Comparison of ENCODE assay signal across 8 cellular contexts in genomic region chr20:58652606-58653303, GRCh38. TPM values are rescaled to one million over a fixed set of nuclear protein-coding genes. Genes with fewer than 3 reads are reported as not detected.
DNase-seq lines count a peak whose midpoint lies in the region; ATAC-seq and TF ChIP-seq lines count a peak whose summit lies in the region.

No MANE protein-coding gene starts in this region.

- CTCF ChIA-PET in CD8-positive, alpha-beta memory T cell (lab: Charles Lee): interaction anchor here (1.9 to 3.1 kb wide), 3 partner anchors 41 to 415 kb away, joined by 5 to 22 read pairs (median 7); partner anchors contain the start of genes ATP5F1E and NPEPL1
- CTCF ChIA-PET in HCT116 (lab: Charles Lee): interaction anchor here (2.9 kb wide), 1 partner anchor 171 kb away, joined by 20 read pairs; no protein-coding TSS in a partner anchor

- H2AFZ ChIP-seq in HCT116 (ENCODE audit: low read depth, low read length, poor library complexity, severe bottlenecking): no peak overlapping the region

- 5 to 8% methylated on average over 12 of the region's 12 CpGs for WGBS in esophagus, 2 donors

- no peaks in the 10 kb centered on the region for H3K9me3 Mint-ChIP-seq in CD8-positive, alpha-beta memory T cell

- H3K9me3 ChIP-seq in CD8-positive, alpha-beta memory T cell (ENCODE audit: low read length): no peaks in the 10 kb centered on the region
- H3K9me3 ChIP-seq in HCT116 (ENCODE audit: control insufficient read depth in 1 of 2, insufficient read depth in 1 of 2, low read depth in 1 of 2, low read length in 2 of 2) (no peaks in the 10 kb centered on the region), SJCRH30 (replicated peaks) (no peaks in the 10 kb centered on the region), esophagus (ENCODE audit: control insufficient read depth in 2 of 2, insufficient read depth in 1 of 2, low read depth in 1 of 2, low read length in 1 of 2) (no peaks in the 10 kb centered on the region), gastrocnemius medialis (no peaks in the 10 kb centered on the region)

- RAD21 ChIA-PET in HCT116 (lab: Charles Lee; ENCODE audit: low non-redundant PET in 1 of 2, low total read pairs in 2 of 2, uncharacterized antibody in 2 of 2, unreplicated experiment in 2 of 2): interaction anchor here in 1 of 2 experiments (0.7 to 1.3 kb wide), 2 partner anchors 22 to 171 kb away, joined by 3 read pairs; no protein-coding TSS in a partner anchor

- H3K27ac ChIP-seq in CD8-positive, alpha-beta memory T cell (ENCODE audit: low read depth, low read length): peak overlapping the region; percentile 97
- peak overlapping the region; percentile 77; the same call in 1 of the 2 replicates for H3K27ac ChIP-seq in HCT116 (ENCODE audit: low read depth, low read length)
- peak overlapping the region; percentile 73 for H3K27ac ChIP-seq in SJCRH30
- peak overlapping the region; percentile 92 to 99 for H3K27ac ChIP-seq in esophagus (ENCODE audit: low read depth in 2 of 2, low read length in 1 of 2)
- peak overlapping the region; percentile 85 to 98 (median 97) for H3K27ac ChIP-seq in gastrocnemius medialis

- ATAC-seq in HCT116 (no peak), gastrocnemius medialis (no peak)

- peaks cover 49% of the 10 kb centered on the region for H3K4me1 ChIP-seq in CD8-positive, alpha-beta memory T cell (ENCODE audit: insufficient read depth, low read length)
- H3K4me1 ChIP-seq in HCT116 (ENCODE audit: control insufficient read depth in 1 of 2, insufficient read depth in 2 of 2, low read length in 2 of 2): peaks cover 3 to 12% of the 10 kb centered on the region in 2 experiments; a peak in 3 of 4 replicates
- no peaks in the 10 kb centered on the region; the same call in none of the 2 replicates for H3K4me1 ChIP-seq in SJCRH30
- no peaks in the 10 kb centered on the region for H3K4me1 ChIP-seq in esophagus (ENCODE audit: control insufficient read depth in 2 of 2, insufficient read depth in 2 of 2, low read length in 1 of 2)
- H3K4me1 ChIP-seq in gastrocnemius medialis: peaks cover 43 to 47% of the 10 kb centered on the region in 2 donors

- DNase-seq in CD8-positive, alpha-beta memory T cell: no peak
- DNase-seq in HCT116 (ENCODE audit: low read depth, low spot score): no peak
- no peak for DNase-seq in SJCRH30
- no peak for DNase-seq in gastrocnemius medialis
- no peak for DNase-seq in ecto neural progenitor cell (ENCODE audit: low spot score)
- DNase-seq in AG08395 (ENCODE audit: low spot score): no peak
- no peak for DNase-seq in NCI-H524 (lab: John Stamatoyannopoulos, UW)

- 0 out of 2 replicates have a peak, but pooled peaks cover 3% of the 10 kb centered on the region for H4K20me1 ChIP-seq in HCT116 (ENCODE audit: insufficient read depth)

- TF ChIP-seq POLR2A in HCT116 (IDR thresholded peaks at IDR 0.05; ENCODE audit: borderline replicate concordance, extremely low read depth, insufficient read depth, insufficient read length): no peak
- no peak for TF ChIP-seq POLR2A in gastrocnemius medialis (IDR thresholded peaks at IDR 0.05)

- POLR2A ChIA-PET in CD8-positive, alpha-beta memory T cell (lab: Charles Lee): interaction anchor here (0.6 to 2.0 kb wide), 14 partner anchors 8 to 1267 kb away, joined by 3 to 15 read pairs (median 4); partner anchors contain the start of genes NPEPL1, VAPB and ZBP1
- POLR2A ChIA-PET in HCT116 (lab: Charles Lee): no interaction called here

- peaks cover 41 to 62% (median 58%) of the 10 kb centered on the region in 3 donors for H3K4me1 Mint-ChIP-seq in CD8-positive, alpha-beta memory T cell

- H3K27ac Mint-ChIP-seq in CD8-positive, alpha-beta memory T cell: peak overlapping the region; percentile 98 to 100 (median 100)

- in situ Hi-C loops in gastrocnemius medialis (cut with MboI; ENCODE audit: low sequenced_read_pairs in 4 of 4): loop anchor here in 1 of 4 donors (25.0 kb wide), 1 partner anchor 1290 kb away; the partner anchor contains the start of gene RAE1

- peaks cover 0 to 32% (median 1%) of the 10 kb centered on the region in 3 donors for H3K36me3 Mint-ChIP-seq in CD8-positive, alpha-beta memory T cell

- peak overlapping the region; percentile 93 to 100 (median 98) for H3K4me3 Mint-ChIP-seq in CD8-positive, alpha-beta memory T cell

- intact Hi-C loops in HCT116 (cut with micrococcal nuclease): loop anchor here (5.0 to 10.0 kb wide), 3 partner anchors 170 to 402 kb away; no protein-coding TSS in a partner anchor
- intact Hi-C loops in gastrocnemius medialis (cut with DNase I; ENCODE audit: low total_unique reads): loop anchor here (5.0 to 10.0 kb wide), 4 partner anchors 202 to 380 kb away; partner anchors contain the start of genes ATP5F1E, GNAS, GNAS-AS1 and NELFCD

- H3K4me3 ChIP-seq in CD8-positive, alpha-beta memory T cell (ENCODE audit: low read length): peak overlapping the region; percentile 95
- peak overlapping the region; percentile 95 to 100 for H3K4me3 ChIP-seq in HCT116 (replicated peaks in 1 of 2; ENCODE audit: low read depth in 1 of 2, low read length in 2 of 2)
- H3K4me3 ChIP-seq in SJCRH30: peak overlapping the region; percentile 92
- H3K4me3 ChIP-seq in esophagus (ENCODE audit: low read depth in 1 of 2, low read length in 2 of 2): peak overlapping the region; percentile 84 to 91
- peak overlapping the region; percentile 90 to 99 (median 98) for H3K4me3 ChIP-seq in gastrocnemius medialis

- H3K27me3 ChIP-seq in CD8-positive, alpha-beta memory T cell (ENCODE audit: insufficient read depth, low read length, poor library complexity, severe bottlenecking): no peaks in the 10 kb centered on the region
- H3K27me3 ChIP-seq in HCT116 (ENCODE audit: insufficient read depth, low read length) (no peaks in the 10 kb centered on the region), SJCRH30 (no peaks in the 10 kb centered on the region), esophagus (ENCODE audit: control insufficient read depth in 1 of 2, insufficient read depth in 2 of 2, low read length in 2 of 2) (no peaks in the 10 kb centered on the region), gastrocnemius medialis (no peaks in the 10 kb centered on the region)

- TF ChIP-seq RAD21 in HCT116 (IDR thresholded peaks at IDR 0.05; ENCODE audit: low read depth): no peak

- H3K27me3 Mint-ChIP-seq in CD8-positive, alpha-beta memory T cell: peaks cover 0 to 3% of the 10 kb centered on the region in 2 donors

- no TSS peak for BruUV-seq in HCT116 (replicated peaks; lab: Mats Ljungman, UMichigan)

- no peaks in the 10 kb centered on the region for H3K36me3 ChIP-seq in CD8-positive, alpha-beta memory T cell (ENCODE audit: insufficient read depth, low read length)
- H3K36me3 ChIP-seq in HCT116 (ENCODE audit: control insufficient read depth in 1 of 2, insufficient read depth in 2 of 2, low read length in 2 of 2) (peaks cover 3 to 4% of the 10 kb centered on the region in 2 experiments; a peak in 3 of 4 replicates), SJCRH30 (peaks cover 14% of the 10 kb centered on the region), esophagus (ENCODE audit: control insufficient read depth in 2 of 2, insufficient read depth in 2 of 2, low read length in 1 of 2) (no peaks in the 10 kb centered on the region), gastrocnemius medialis (no peaks in the 10 kb centered on the region)

- H3K79me2 ChIP-seq in HCT116 (ENCODE audit: insufficient read depth, low read length): peaks cover 67% of the 10 kb centered on the region

- TF ChIP-seq CTCF in HCT116 (IDR thresholded peaks at IDR 0.05 in 2 of 3, conservative IDR thresholded peaks at IDR 0.05 in 1 of 3; ENCODE audit: borderline replicate concordance in 1 of 3, insufficient read depth in 1 of 3, low read depth in 2 of 3, low read length in 2 of 3) (no peak), gastrocnemius medialis (IDR thresholded peaks at IDR 0.05 in 4 of 5, conservative IDR thresholded peaks at IDR 0.05 in 1 of 5) (no peak)

- H3K9me2 ChIP-seq in HCT116 (ENCODE audit: insufficient read depth): no peaks in the 10 kb centered on the region

- peak overlapping the region; percentile 97 for H3K9ac ChIP-seq in HCT116 (ENCODE audit: low read length)

- H3K4me2 ChIP-seq in HCT116 (ENCODE audit: low read length): peak overlapping the region; percentile 86

TF ChIP-seq in HCT116, 20 proteins besides CTCF, POLR2A, EP300 and RAD21 (continues in another document):
- TF ChIP-seq REST (IDR thresholded peaks at IDR 0.05; ENCODE audit: low read depth): no peak
- TF ChIP-seq JUND (IDR thresholded peaks at IDR 0.05): no peak

RNA-seq across cellular contexts. Expression of gene STX16, which starts 1.7 kb away (rescaled TPM):
- total RNA-seq in CD8-positive, alpha-beta memory T cell: 10 to 100 TPM; 69.2 to 72.8 TPM
- 24.9 TPM for polyA plus RNA-seq in CD8-positive, alpha-beta memory T cell
- total RNA-seq in HCT116 (2021; ENCODE audit: unreplicated experiment): 55.1 TPM
- 48.5 and 50.3 TPM in 2 replicates for polyA plus RNA-seq in HCT116 (2012)
- total RNA-seq in SJCRH30 (2014; rRNA removed; shearing (Covaris generic)): 28.4 and 38.0 TPM in 2 replicates
- polyA plus RNA-seq in esophagus: 10 to 100 TPM; 27.3 to 51.0 TPM
- total RNA-seq in gastrocnemius medialis: 10 to 100 TPM in 3 of 4 donors, 1 to 10 TPM in 1; 9.2 to 34.3 (median 20.4) TPM

RNA-seq across cellular contexts. Expression of gene NPEPL1, which starts 39.8 kb away (rescaled TPM):
- 10 to 100 TPM; 15.3 to 18.6 TPM for total RNA-seq in CD8-positive, alpha-beta memory T cell
- 6.8 TPM for polyA plus RNA-seq in CD8-positive, alpha-beta memory T cell
- total RNA-seq in HCT116 (2021; ENCODE audit: unreplicated experiment): 16.6 TPM
- polyA plus RNA-seq in HCT116 (2012): 18.5 and 19.7 TPM in 2 replicates
- 3.9 and 6.3 TPM in 2 replicates for total RNA-seq in SJCRH30 (2014; rRNA removed; shearing (Covaris generic))
- 10 to 100 TPM; 33.2 to 42.7 TPM for polyA plus RNA-seq in esophagus
- 10 to 100 TPM; 18.1 to 51.5 (median 34.3) TPM for total RNA-seq in gastrocnemius medialis
